ENCODE assay signal across 1 cellular context in the genomic region with DNA sequence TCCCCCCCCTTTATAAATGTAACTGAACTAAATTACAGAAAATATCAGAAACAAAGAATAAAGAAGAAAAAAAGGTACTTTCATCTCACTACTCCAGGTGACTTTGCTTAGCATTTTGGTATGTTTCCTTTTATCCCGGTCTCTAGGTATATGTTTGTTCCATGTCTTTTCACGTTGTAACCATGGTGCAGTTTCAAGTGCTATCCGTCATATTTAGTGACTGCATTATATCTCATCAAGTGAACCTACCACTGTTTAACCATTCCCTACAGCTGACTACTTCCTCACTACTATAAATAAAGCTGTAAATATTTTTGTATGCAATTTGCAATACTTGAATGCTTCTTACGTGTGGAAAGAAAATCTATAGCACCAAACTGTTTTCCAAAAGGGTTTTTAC.
TF ChIP-seq lines count a peak whose summit lies in the region.

No MANE protein-coding gene starts in this region.

TF ChIP-seq in GM23338, 12 proteins besides CTCF, POLR2A, EP300 and RAD21 (continued from another document):
- TF ChIP-seq, protein P1, sequence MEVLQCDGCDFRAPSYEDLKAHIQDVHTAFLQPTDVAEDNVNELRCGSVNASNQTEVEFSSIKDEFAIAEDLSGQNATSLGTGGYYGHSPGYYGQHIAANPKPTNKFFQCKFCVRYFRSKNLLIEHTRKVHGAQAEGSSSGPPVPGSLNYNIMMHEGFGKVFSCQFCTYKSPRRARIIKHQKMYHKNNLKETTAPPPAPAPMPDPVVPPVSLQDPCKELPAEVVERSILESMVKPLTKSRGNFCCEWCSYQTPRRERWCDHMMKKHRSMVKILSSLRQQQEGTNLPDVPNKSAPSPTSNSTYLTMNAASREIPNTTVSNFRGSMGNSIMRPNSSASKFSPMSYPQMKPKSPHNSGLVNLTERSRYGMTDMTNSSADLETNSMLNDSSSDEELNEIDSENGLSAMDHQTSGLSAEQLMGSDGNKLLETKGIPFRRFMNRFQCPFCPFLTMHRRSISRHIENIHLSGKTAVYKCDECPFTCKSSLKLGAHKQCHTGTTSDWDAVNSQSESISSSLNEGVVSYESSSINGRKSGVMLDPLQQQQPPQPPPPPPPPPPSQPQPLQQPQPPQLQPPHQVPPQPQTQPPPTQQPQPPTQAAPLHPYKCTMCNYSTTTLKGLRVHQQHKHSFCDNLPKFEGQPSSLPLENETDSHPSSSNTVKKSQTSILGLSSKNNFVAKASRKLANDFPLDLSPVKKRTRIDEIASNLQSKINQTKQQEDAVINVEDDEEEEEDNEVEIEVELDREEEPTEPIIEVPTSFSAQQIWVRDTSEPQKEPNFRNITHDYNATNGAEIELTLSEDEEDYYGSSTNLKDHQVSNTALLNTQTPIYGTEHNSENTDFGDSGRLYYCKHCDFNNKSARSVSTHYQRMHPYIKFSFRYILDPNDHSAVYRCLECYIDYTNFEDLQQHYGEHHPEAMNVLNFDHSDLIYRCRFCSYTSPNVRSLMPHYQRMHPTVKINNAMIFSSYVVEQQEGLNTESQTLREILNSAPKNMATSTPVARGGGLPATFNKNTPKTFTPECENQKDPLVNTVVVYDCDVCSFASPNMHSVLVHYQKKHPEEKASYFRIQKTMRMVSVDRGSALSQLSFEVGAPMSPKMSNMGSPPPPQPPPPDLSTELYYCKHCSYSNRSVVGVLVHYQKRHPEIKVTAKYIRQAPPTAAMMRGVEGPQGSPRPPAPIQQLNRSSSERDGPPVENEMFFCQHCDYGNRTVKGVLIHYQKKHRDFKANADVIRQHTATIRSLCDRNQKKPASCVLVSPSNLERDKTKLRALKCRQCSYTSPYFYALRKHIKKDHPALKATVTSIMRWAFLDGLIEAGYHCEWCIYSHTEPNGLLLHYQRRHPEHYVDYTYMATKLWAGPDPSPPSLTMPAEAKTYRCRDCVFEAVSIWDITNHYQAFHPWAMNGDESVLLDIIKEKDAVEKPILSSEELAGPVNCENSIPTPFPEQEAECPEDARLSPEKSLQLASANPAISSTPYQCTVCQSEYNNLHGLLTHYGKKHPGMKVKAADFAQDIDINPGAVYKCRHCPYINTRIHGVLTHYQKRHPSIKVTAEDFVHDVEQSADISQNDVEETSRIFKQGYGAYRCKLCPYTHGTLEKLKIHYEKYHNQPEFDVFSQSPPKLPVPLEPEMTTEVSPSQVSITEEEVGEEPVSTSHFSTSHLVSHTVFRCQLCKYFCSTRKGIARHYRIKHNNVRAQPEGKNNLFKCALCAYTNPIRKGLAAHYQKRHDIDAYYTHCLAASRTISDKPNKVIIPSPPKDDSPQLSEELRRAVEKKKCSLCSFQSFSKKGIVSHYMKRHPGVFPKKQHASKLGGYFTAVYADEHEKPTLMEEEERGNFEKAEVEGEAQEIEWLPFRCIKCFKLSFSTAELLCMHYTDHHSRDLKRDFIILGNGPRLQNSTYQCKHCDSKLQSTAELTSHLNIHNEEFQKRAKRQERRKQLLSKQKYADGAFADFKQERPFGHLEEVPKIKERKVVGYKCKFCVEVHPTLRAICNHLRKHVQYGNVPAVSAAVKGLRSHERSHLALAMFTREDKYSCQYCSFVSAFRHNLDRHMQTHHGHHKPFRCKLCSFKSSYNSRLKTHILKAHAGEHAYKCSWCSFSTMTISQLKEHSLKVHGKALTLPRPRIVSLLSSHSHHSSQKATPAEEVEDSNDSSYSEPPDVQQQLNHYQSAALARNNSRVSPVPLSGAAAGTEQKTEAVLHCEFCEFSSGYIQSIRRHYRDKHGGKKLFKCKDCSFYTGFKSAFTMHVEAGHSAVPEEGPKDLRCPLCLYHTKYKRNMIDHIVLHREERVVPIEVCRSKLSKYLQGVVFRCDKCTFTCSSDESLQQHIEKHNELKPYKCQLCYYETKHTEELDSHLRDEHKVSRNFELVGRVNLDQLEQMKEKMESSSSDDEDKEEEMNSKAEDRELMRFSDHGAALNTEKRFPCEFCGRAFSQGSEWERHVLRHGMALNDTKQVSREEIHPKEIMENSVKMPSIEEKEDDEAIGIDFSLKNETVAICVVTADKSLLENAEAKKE (CRISPR knock-in tag; IDR thresholded peaks at IDR 0.05), result no peak
- TF ChIP-seq POLR2AphosphoS5 (IDR thresholded peaks at IDR 0.05; ENCODE audit: low read depth) (no peak), CREB1 (CRISPR knock-in tag; IDR thresholded peaks at IDR 0.05; ENCODE audit: low read depth) (no peak), STAT1 (IDR thresholded peaks at IDR 0.05; ENCODE audit: unreplicated experiment) (no peak)
- TF ChIP-seq, protein P2, sequence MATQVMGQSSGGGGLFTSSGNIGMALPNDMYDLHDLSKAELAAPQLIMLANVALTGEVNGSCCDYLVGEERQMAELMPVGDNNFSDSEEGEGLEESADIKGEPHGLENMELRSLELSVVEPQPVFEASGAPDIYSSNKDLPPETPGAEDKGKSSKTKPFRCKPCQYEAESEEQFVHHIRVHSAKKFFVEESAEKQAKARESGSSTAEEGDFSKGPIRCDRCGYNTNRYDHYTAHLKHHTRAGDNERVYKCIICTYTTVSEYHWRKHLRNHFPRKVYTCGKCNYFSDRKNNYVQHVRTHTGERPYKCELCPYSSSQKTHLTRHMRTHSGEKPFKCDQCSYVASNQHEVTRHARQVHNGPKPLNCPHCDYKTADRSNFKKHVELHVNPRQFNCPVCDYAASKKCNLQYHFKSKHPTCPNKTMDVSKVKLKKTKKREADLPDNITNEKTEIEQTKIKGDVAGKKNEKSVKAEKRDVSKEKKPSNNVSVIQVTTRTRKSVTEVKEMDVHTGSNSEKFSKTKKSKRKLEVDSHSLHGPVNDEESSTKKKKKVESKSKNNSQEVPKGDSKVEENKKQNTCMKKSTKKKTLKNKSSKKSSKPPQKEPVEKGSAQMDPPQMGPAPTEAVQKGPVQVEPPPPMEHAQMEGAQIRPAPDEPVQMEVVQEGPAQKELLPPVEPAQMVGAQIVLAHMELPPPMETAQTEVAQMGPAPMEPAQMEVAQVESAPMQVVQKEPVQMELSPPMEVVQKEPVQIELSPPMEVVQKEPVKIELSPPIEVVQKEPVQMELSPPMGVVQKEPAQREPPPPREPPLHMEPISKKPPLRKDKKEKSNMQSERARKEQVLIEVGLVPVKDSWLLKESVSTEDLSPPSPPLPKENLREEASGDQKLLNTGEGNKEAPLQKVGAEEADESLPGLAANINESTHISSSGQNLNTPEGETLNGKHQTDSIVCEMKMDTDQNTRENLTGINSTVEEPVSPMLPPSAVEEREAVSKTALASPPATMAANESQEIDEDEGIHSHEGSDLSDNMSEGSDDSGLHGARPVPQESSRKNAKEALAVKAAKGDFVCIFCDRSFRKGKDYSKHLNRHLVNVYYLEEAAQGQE (IDR thresholded peaks at IDR 0.05; ENCODE audit: unreplicated experiment), result no peak
